In genomic region chr3:124084398-124084881, GRCh38 we compare ENCODE assay signal across 18 cellular contexts. TPM values are rescaled to one million over a fixed set of nuclear protein-coding genes. Genes with fewer than 3 reads are reported as not detected.
DNase-seq lines count a peak whose midpoint lies in the region; ATAC-seq, FAIRE-seq and TF ChIP-seq lines count a peak whose summit lies in the region.
"Had no signal": no experiment of that assay in that cellular context is flagged by ENCODE, and none has a peak within 500 bp of the region (broad histone marks: within the 10 kb centered on the region; RNA-seq: fewer than 3 reads in every experiment).

No MANE protein-coding gene starts in this region.

- peak overlapping the region; percentile 31 to 79 (median 65) for H3K4me2 ChIP-seq in BLaER1 treated with 17β-estradiol and CSF1 and Interleukin-3, amounts not matched to agents 10 nM and 100 nM

- CTCF ChIA-PET in activated CD8-positive, alpha-beta T cell treated with anti-CD3 and anti-CD28 coated beads, Interleukin-2, amount 10 ng/mL, durations not matched to agents 7 days and 5 days (lab: Charles Lee): interaction anchor here (1.5 kb wide), 1 partner anchor 52 kb away, joined by 4 read pairs; the partner anchor contains the start of gene KALRN

- POLR2A ChIA-PET in activated CD8-positive, alpha-beta T cell treated with anti-CD3 and anti-CD28 coated beads, Interleukin-2, amount 10 ng/mL, durations not matched to agents 7 days and 5 days (lab: Charles Lee): no interaction called here

- no peaks in the 10 kb centered on the region for H4K20me1 ChIP-seq in BLaER1 treated with 17β-estradiol and CSF1 and Interleukin-3, amounts not matched to agents 10 nM and 100 nM

- peak; percentile 98 for FAIRE-seq in endometrium (lab: Jason Lieb, UNC)
- FAIRE-seq: H1 had no signal

- H3K27ac ChIP-seq in BLaER1 treated with 17β-estradiol and CSF1 and Interleukin-3, amounts not matched to agents 10 nM and 100 nM: peak overlapping the region in 4 of 11 experiments; percentile 7 to 45 (median 23); a peak in 5 of 22 replicates
- H3K27ac ChIP-seq: body of pancreas, parathyroid adenoma had no signal

- H3K9ac ChIP-seq in BLaER1 treated with 17β-estradiol and CSF1 and Interleukin-3, amounts not matched to agents 10 nM and 100 nM: no peak overlapping the region
- H3K9ac ChIP-seq: parathyroid adenoma had no signal

- H3K9me3 Mint-ChIP-seq in progenitor cell of endocrine pancreas (ENCODE audit: low read depth): no peaks in the 10 kb centered on the region
- no peaks in the 10 kb centered on the region for H3K9me3 Mint-ChIP-seq in activated CD8-positive, alpha-beta T cell treated with anti-CD3 and anti-CD28 coated beads, Interleukin-2, amount 10 ng/mL, durations not matched to agents 7 days and 5 days (ENCODE audit: insufficient read depth)
- H3K9me3 Mint-ChIP-seq: activated naive CD4-positive, alpha-beta T cell treated with anti-CD3 and anti-CD28 coated beads for 36 hours; stimulated activated effector memory CD8-positive, alpha-beta T cell treated with anti-CD3 and anti-CD28 coated beads, Interleukin-12 subunit alpha, Interleukin-12 subunit beta, amount 100 ng/mL, for 72 hours; type B pancreatic cell had no signal

- no peaks in the 10 kb centered on the region for H3K36me3 Mint-ChIP-seq in progenitor cell of endocrine pancreas (ENCODE audit: insufficient read depth)
- no peaks in the 10 kb centered on the region for H3K36me3 Mint-ChIP-seq in activated CD8-positive, alpha-beta T cell treated with anti-CD3 and anti-CD28 coated beads, Interleukin-2, amount 10 ng/mL, durations not matched to agents 7 days and 5 days (ENCODE audit: low read depth)
- H3K36me3 Mint-ChIP-seq: stimulated activated effector memory CD8-positive, alpha-beta T cell treated with anti-CD3 and anti-CD28 coated beads, Interleukin-12 subunit alpha, Interleukin-12 subunit beta, amount 100 ng/mL, for 72 hours had no signal

- no peak overlapping the region for H3K4me3 ChIP-seq in BLaER1 treated with 17β-estradiol and CSF1 and Interleukin-3, amounts not matched to agents 10 nM and 100 nM
- H3K4me3 ChIP-seq in HFF-Myc (replicated peaks; ENCODE audit: low read depth, low read length): no peak overlapping the region
- H3K4me3 ChIP-seq: body of pancreas had no signal

- H3K27me3 ChIP-seq in BLaER1 treated with 17β-estradiol and CSF1 and Interleukin-3, amounts not matched to agents 10 nM and 100 nM: no peaks in the 10 kb centered on the region
- H3K27me3 ChIP-seq: body of pancreas had no signal

- H3K9me3 ChIP-seq in BLaER1 treated with 17β-estradiol and CSF1 and Interleukin-3, amounts not matched to agents 10 nM and 100 nM (replicated peaks in 1 of 11): no peaks in the 10 kb centered on the region
- H3K9me3 ChIP-seq: body of pancreas had no signal

- H3K4me1 ChIP-seq in BLaER1 treated with 17β-estradiol and CSF1 and Interleukin-3, amounts not matched to agents 10 nM and 100 nM: peaks cover 17 to 59% (median 42%) of the 10 kb centered on the region in 10 experiments
- H3K4me1 ChIP-seq: body of pancreas, parathyroid adenoma had no signal

- no peaks in the 10 kb centered on the region for H3K4me1 Mint-ChIP-seq in progenitor cell of endocrine pancreas (ENCODE audit: low read depth)
- H3K4me1 Mint-ChIP-seq in activated CD8-positive, alpha-beta T cell treated with anti-CD3 and anti-CD28 coated beads, Interleukin-2, amount 10 ng/mL, durations not matched to agents 7 days and 5 days (ENCODE audit: low read depth): no peaks in the 10 kb centered on the region
- H3K4me1 Mint-ChIP-seq: stimulated activated effector memory CD8-positive, alpha-beta T cell treated with anti-CD3 and anti-CD28 coated beads, Interleukin-12 subunit alpha, Interleukin-12 subunit beta, amount 100 ng/mL, for 72 hours had no signal

- H3K36me3 ChIP-seq in BLaER1 treated with 17β-estradiol and CSF1 and Interleukin-3, amounts not matched to agents 10 nM and 100 nM: no peaks in the 10 kb centered on the region

- H3K4me3 Mint-ChIP-seq in progenitor cell of endocrine pancreas (ENCODE audit: low read depth): no peak overlapping the region
- no peak overlapping the region for H3K4me3 Mint-ChIP-seq in activated CD8-positive, alpha-beta T cell treated with anti-CD3 and anti-CD28 coated beads, Interleukin-2, amount 10 ng/mL, durations not matched to agents 7 days and 5 days
- H3K4me3 Mint-ChIP-seq: activated naive CD4-positive, alpha-beta T cell treated with anti-CD3 and anti-CD28 coated beads for 36 hours; stimulated activated effector memory CD8-positive, alpha-beta T cell treated with anti-CD3 and anti-CD28 coated beads, Interleukin-12 subunit alpha, Interleukin-12 subunit beta, amount 100 ng/mL, for 72 hours; type B pancreatic cell had no signal

- TF ChIP-seq CTCF in HFF-Myc (IDR thresholded peaks at IDR 0.05; ENCODE audit: low read depth, low read length, missing control alignments) (no peak), progenitor cell of endocrine pancreas (IDR thresholded peaks at IDR 0.05; ENCODE audit: unreplicated experiment) (no peak)

- DNase-seq in HFF-Myc (ENCODE audit: extremely low read depth, low read depth) (peak; percentile 61), progenitor cell of endocrine pancreas (ENCODE audit: low spot score, unreplicated experiment) (no peak), RKO (ENCODE audit: low spot score) (no peak)
- no peak for DNase-seq in stimulated activated CD4-positive, alpha-beta T cell treated with anti-CD3 and anti-CD28 coated beads, Interleukin-4, amount 100 ng/mL, for 1 hour
- no peak for DNase-seq in activated CD8-positive, alpha-beta T cell treated with anti-CD3 and anti-CD28 coated beads, Interleukin-2, amount 10 ng/mL, durations not matched to agents 7 days and 5 days
- DNase-seq: activated CD4-positive, alpha-beta T cell treated with anti-CD3 and anti-CD28 coated beads, Interleukin-2, amount 50 U/mL, for 1 hour; activated naive CD4-positive, alpha-beta T cell treated with anti-CD3 and anti-CD28 coated beads for 36 hours; activated T-cell treated with anti-CD3 and anti-CD28 coated beads for 4 hours; body of pancreas; KG1; PC-3 had no signal

- no peaks in the 10 kb centered on the region for H3K27me3 Mint-ChIP-seq in progenitor cell of endocrine pancreas
- peaks cover 4% of the 10 kb centered on the region for H3K27me3 Mint-ChIP-seq in activated CD8-positive, alpha-beta T cell treated with anti-CD3 and anti-CD28 coated beads, Interleukin-2, amount 10 ng/mL, durations not matched to agents 7 days and 5 days (ENCODE audit: low read depth)
- H3K27me3 Mint-ChIP-seq: type B pancreatic cell had no signal

- peak overlapping the region; percentile 5 for H3K27ac Mint-ChIP-seq in progenitor cell of endocrine pancreas
- H3K27ac Mint-ChIP-seq in activated CD8-positive, alpha-beta T cell treated with anti-CD3 and anti-CD28 coated beads, Interleukin-2, amount 10 ng/mL, durations not matched to agents 7 days and 5 days: no peak overlapping the region
- H3K27ac Mint-ChIP-seq: activated naive CD4-positive, alpha-beta T cell treated with anti-CD3 and anti-CD28 coated beads for 36 hours; stimulated activated effector memory CD8-positive, alpha-beta T cell treated with anti-CD3 and anti-CD28 coated beads, Interleukin-12 subunit alpha, Interleukin-12 subunit beta, amount 100 ng/mL, for 72 hours; type B pancreatic cell had no signal

- no peak for ATAC-seq in GM18870 (IDR thresholded peaks at IDR 0.05; ENCODE audit: unreplicated experiment)
- ATAC-seq in activated CD8-positive, alpha-beta T cell treated with anti-CD3 and anti-CD28 coated beads, Interleukin-2, amount 10 ng/mL, durations not matched to agents 7 days and 5 days: no peak
- ATAC-seq: body of pancreas; PC-3; stimulated activated effector memory CD8-positive, alpha-beta T cell treated with anti-CD3 and anti-CD28 coated beads, Interleukin-12 subunit alpha, Interleukin-12 subunit beta, amount 100 ng/mL, for 72 hours had no signal

RNA-seq across cellular contexts. Expression of gene KALRN, which starts 51.3 kb away (rescaled TPM):
- 76.4 and 85.0 TPM in 2 replicates for total RNA-seq in progenitor cell of endocrine pancreas
- total RNA-seq in activated CD8-positive, alpha-beta T cell treated with anti-CD3 and anti-CD28 coated beads, Interleukin-2, amount 10 ng/mL, durations not matched to agents 7 days and 5 days: 1 to 10 TPM; 1.2 to 1.3 TPM

Comparison
In these comparisons a context has a peak if more than half of its experiments do, and no peak if none do; other contexts are left out.
1. RNA of gene KALRN, which starts 51.3 kb away (total RNA-seq): 76.4 to 85.0 TPM in progenitor cell of endocrine pancreas; 1.2 to 1.3 TPM in activated CD8-positive, alpha-beta T cell treated with anti-CD3 and anti-CD28 coated beads, Interleukin-2, amount 10 ng/mL, durations not matched to agents 7 days and 5 days; every median in the first group is over 10 times any median in the second.